Comparison of ENCODE assay signal across 16 cellular contexts in genomic region chr10:63429280-63429679, GRCh38. TPM values are rescaled to one million over a fixed set of nuclear protein-coding genes. Genes with fewer than 3 reads are reported as not detected.
DNase-seq lines count a peak whose midpoint lies in the region; ATAC-seq and TF ChIP-seq lines count a peak whose summit lies in the region.
"Had no signal": no experiment of that assay in that cellular context is flagged by ENCODE, and none has a peak within 500 bp of the region (broad histone marks: within the 10 kb centered on the region; RNA-seq: fewer than 3 reads in every experiment).

No MANE protein-coding gene starts in this region.

- no peak overlapping the region for H3K9ac ChIP-seq in mammary epithelial cell (ENCODE audit: insufficient read depth, low read length)

- no peaks in the 10 kb centered on the region for H4K20me1 ChIP-seq in mammary epithelial cell (ENCODE audit: insufficient read depth, low read length)

- TF ChIP-seq POLR2A in heart left ventricle (IDR thresholded peaks at IDR 0.05), result no peak
- no peak for TF ChIP-seq POLR2A in adrenal gland (IDR thresholded peaks at IDR 0.05)

- peak overlapping the region; percentile 48 for H3K4me2 ChIP-seq in mammary epithelial cell (ENCODE audit: insufficient read depth, low read depth, low read length)

- H3K27me3 Mint-ChIP-seq in T-helper 2 cell treated with Interferon-gamma antibody and Interleukin-4, amounts not matched to agents 5 μg/mL and 100 μg/mL, for 36 hours (ENCODE audit: low read depth), result no peaks in the 10 kb centered on the region
- H3K27me3 Mint-ChIP-seq: activated CD8-positive, alpha-beta T cell treated with anti-CD3 and anti-CD28 coated beads for 36 hours; activated naive CD8-positive, alpha-beta T cell had no signal

- peaks cover 5% of the 10 kb centered on the region for H3K36me3 Mint-ChIP-seq in T-helper 2 cell treated with Interferon-gamma antibody and Interleukin-4, amounts not matched to agents 5 μg/mL and 100 μg/mL, for 36 hours (ENCODE audit: low read depth)
- H3K36me3 Mint-ChIP-seq: natural killer cell had no signal

- H3K79me2 ChIP-seq in mammary epithelial cell (ENCODE audit: insufficient read depth, low read length), result peaks cover 97% of the 10 kb centered on the region

- DNase-seq in heart left ventricle (no peak), right cardiac atrium (no peak), mammary epithelial cell (peak; percentile 27), left ventricle myocardium superior (no peak), cortex of kidney (lab: John Stamatoyannopoulos, UW) (no peak), adrenal gland (no peak), MV-4-11 (lab: John Stamatoyannopoulos, UW) (no peak)
- no peak for DNase-seq in T-helper 2 cell treated with Interferon-gamma antibody and Interleukin-4, amounts not matched to agents 5 μg/mL and 100 μg/mL, for 36 hours (ENCODE audit: low spot score)
- DNase-seq: activated CD8-positive, alpha-beta T cell treated with anti-CD3 and anti-CD28 coated beads for 36 hours; effector memory CD4-positive, alpha-beta T cell; Kasumi-1; natural killer cell; stimulated activated CD4-positive, alpha-beta T cell treated with anti-CD3 and anti-CD28 coated beads, Interleukin-12 subunit alpha, Interleukin-12 subunit beta, amount 100 ng/mL, for 4 hours; T-helper 2 cell; upper lobe of right lung had no signal

- H3K27ac Mint-ChIP-seq in T-helper 2 cell treated with Interferon-gamma antibody and Interleukin-4, amounts not matched to agents 5 μg/mL and 100 μg/mL, for 36 hours, result no peak overlapping the region
- H3K27ac Mint-ChIP-seq: activated CD8-positive, alpha-beta T cell treated with anti-CD3 and anti-CD28 coated beads for 36 hours; activated naive CD8-positive, alpha-beta T cell; natural killer cell had no signal

- H3K4me3 ChIP-seq in heart left ventricle (no peak overlapping the region), right cardiac atrium (ENCODE audit: low read length) (no peak overlapping the region), mammary epithelial cell (replicated peaks in 1 of 3; ENCODE audit: insufficient read depth in 1 of 3, low read depth in 2 of 3, low read length in 3 of 3) (no peak overlapping the region), adrenal gland (no peak overlapping the region)
- H3K4me3 ChIP-seq: upper lobe of right lung had no signal

- no peak overlapping the region for H2AFZ ChIP-seq in mammary epithelial cell (ENCODE audit: low read depth, low read length)

- dilution Hi-C loops in mammary epithelial cell (cut with HindIII; ENCODE audit: low sequenced_read_pairs), result no loop called here

- H3K27ac ChIP-seq in heart left ventricle, result peak overlapping the region in 10 of 12 donors; percentile 3 to 52 (median 22)
- no peak overlapping the region for H3K27ac ChIP-seq in right cardiac atrium (ENCODE audit: low read length)
- peak overlapping the region; percentile 86 for H3K27ac ChIP-seq in mammary epithelial cell (ENCODE audit: insufficient read depth, low read depth, low read length)
- H3K27ac ChIP-seq in adrenal gland, result no peak overlapping the region

- no TSS peak for BruUV-seq in mammary epithelial cell (replicated peaks; lab: Mats Ljungman, UMichigan)

- H3K36me3 ChIP-seq in heart left ventricle (no peaks in the 10 kb centered on the region), mammary epithelial cell (ENCODE audit: insufficient read depth, low read length) (no peaks in the 10 kb centered on the region), adrenal gland (replicated peaks in 1 of 2) (no peaks in the 10 kb centered on the region)
- H3K36me3 ChIP-seq: upper lobe of right lung had no signal

- in situ Hi-C loops in mammary epithelial cell (cut with MboI; ENCODE audit: low sequenced_read_pairs in 2 of 2), result no loop called here

- peaks cover 0 to 73% (median 43%) of the 10 kb centered on the region in 12 donors for H3K4me1 ChIP-seq in heart left ventricle
- H3K4me1 ChIP-seq in right cardiac atrium (ENCODE audit: control insufficient read depth, insufficient read depth, low read length), result peaks cover 9% of the 10 kb centered on the region
- peaks cover 37% of the 10 kb centered on the region for H3K4me1 ChIP-seq in mammary epithelial cell (ENCODE audit: insufficient read depth, low read length)
- H3K4me1 ChIP-seq in adrenal gland (replicated peaks in 1 of 2), result peaks cover 14 to 37% of the 10 kb centered on the region in 2 donors

- H3K4me3 Mint-ChIP-seq in T-helper 2 cell treated with Interferon-gamma antibody and Interleukin-4, amounts not matched to agents 5 μg/mL and 100 μg/mL, for 36 hours, result no peak overlapping the region
- H3K4me3 Mint-ChIP-seq: activated CD8-positive, alpha-beta T cell treated with anti-CD3 and anti-CD28 coated beads for 36 hours; activated naive CD8-positive, alpha-beta T cell; natural killer cell had no signal

- peak in 2 of 4 donors; percentile 51 to 72 for ATAC-seq in heart left ventricle
- no peak for ATAC-seq in right cardiac atrium
- peak; percentile 64 for ATAC-seq in left ventricle myocardium superior
- ATAC-seq: activated CD8-positive, alpha-beta T cell treated with anti-CD3 and anti-CD28 coated beads for 36 hours; natural killer cell; upper lobe of right lung had no signal

- intact Hi-C loops in heart left ventricle (cut with DNase I) (no loop called here), right cardiac atrium (cut with DNase I) (no loop called here), mammary epithelial cell (cut with micrococcal nuclease) (no loop called here), left ventricle myocardium superior (cut with micrococcal nuclease) (no loop called here), adrenal gland (cut with DNase I) (no loop called here)

- no peaks in the 10 kb centered on the region for H3K27me3 ChIP-seq in heart left ventricle
- no peaks in the 10 kb centered on the region for H3K27me3 ChIP-seq in right cardiac atrium (ENCODE audit: control insufficient read depth, insufficient read depth)
- H3K27me3 ChIP-seq in mammary epithelial cell (ENCODE audit: insufficient read depth, low read length), result no peaks in the 10 kb centered on the region
- H3K27me3 ChIP-seq in adrenal gland, result no peaks in the 10 kb centered on the region
- H3K27me3 ChIP-seq: upper lobe of right lung had no signal

- TF ChIP-seq CTCF in heart left ventricle (IDR thresholded peaks at IDR 0.05) (no peak), mammary epithelial cell (conservative IDR thresholded peaks at IDR 0.05 in 1 of 2, IDR thresholded peaks at IDR 0.05 in 1 of 2; ENCODE audit: extremely low read depth in 1 of 2, insufficient read depth in 1 of 2, low read depth in 1 of 2, low read length in 2 of 2) (no peak), adrenal gland (IDR thresholded peaks at IDR 0.05) (no peak)

- WGBS in heart left ventricle, 4 donors, result 31 to 44% (median 32%) methylated on average over 2 of the region's 2 CpGs
- 25% methylated on average over 2 of the region's 2 CpGs for WGBS in right cardiac atrium
- 50% methylated on average over 2 of the region's 2 CpGs for whole genome bisulfite sequencing in mammary epithelial cell (ENCODE audit: low coverage, missing lambda C conversion rate)
- 43 to 47% (median 45%) methylated on average over 2 of the region's 2 CpGs for WGBS in adrenal gland, 4 donors

- H3K9me3 ChIP-seq in heart left ventricle (no peaks in the 10 kb centered on the region), right cardiac atrium (ENCODE audit: control insufficient read depth, low read length) (no peaks in the 10 kb centered on the region), mammary epithelial cell (replicated peaks; ENCODE audit: insufficient read depth, low read length) (no peaks in the 10 kb centered on the region), adrenal gland (replicated peaks in 1 of 3) (no peaks in the 10 kb centered on the region)
- H3K9me3 ChIP-seq: upper lobe of right lung had no signal

- no peaks in the 10 kb centered on the region for H3K9me3 Mint-ChIP-seq in T-helper 2 cell treated with Interferon-gamma antibody and Interleukin-4, amounts not matched to agents 5 μg/mL and 100 μg/mL, for 36 hours
- H3K9me3 Mint-ChIP-seq: natural killer cell had no signal

- CTCF ChIA-PET in mammary epithelial cell (lab: Charles Lee; ENCODE audit: low non-redundant PET), result no interaction called here

- peaks cover 12% of the 10 kb centered on the region for H3K4me1 Mint-ChIP-seq in T-helper 2 cell treated with Interferon-gamma antibody and Interleukin-4, amounts not matched to agents 5 μg/mL and 100 μg/mL, for 36 hours (ENCODE audit: low read depth)

RNA-seq across cellular contexts. Expression of gene JMJD1C, which starts 36.5 kb away (rescaled TPM):
- total RNA-seq in heart left ventricle (10 to 100 TPM; 27.0 to 54.6 (median 42.7) TPM), right cardiac atrium (10 to 100 TPM; 42.2 to 44.8 (median 43.8) TPM), mammary epithelial cell (10 to 100 TPM; 57.7 to 80.4 TPM), left ventricle myocardium superior (32.7 TPM), adrenal gland (100 to 1,000 TPM in 2 of 8 donors, 10 to 100 TPM in 6; 36.0 to 124 (median 57.2) TPM)
- polyA plus RNA-seq in heart left ventricle (10 to 100 TPM; 20.3 to 34.1 TPM), right cardiac atrium (31.0 TPM), mammary epithelial cell (16.9 TPM), adrenal gland (10 to 100 TPM; 36.1 to 64.4 (median 48.1) TPM)
- polyA minus RNA-seq in mammary epithelial cell, result 36.0 TPM

Comparison
In these comparisons a context has a peak if more than half of its experiments do, and no peak if none do; other contexts are left out.
1. H3K27ac ChIP-seq: peak in heart left ventricle (10 of 12) and mammary epithelial cell (single experiment); none in right cardiac atrium (single experiment) and adrenal gland (0 of 5).